In the genomic region with DNA sequence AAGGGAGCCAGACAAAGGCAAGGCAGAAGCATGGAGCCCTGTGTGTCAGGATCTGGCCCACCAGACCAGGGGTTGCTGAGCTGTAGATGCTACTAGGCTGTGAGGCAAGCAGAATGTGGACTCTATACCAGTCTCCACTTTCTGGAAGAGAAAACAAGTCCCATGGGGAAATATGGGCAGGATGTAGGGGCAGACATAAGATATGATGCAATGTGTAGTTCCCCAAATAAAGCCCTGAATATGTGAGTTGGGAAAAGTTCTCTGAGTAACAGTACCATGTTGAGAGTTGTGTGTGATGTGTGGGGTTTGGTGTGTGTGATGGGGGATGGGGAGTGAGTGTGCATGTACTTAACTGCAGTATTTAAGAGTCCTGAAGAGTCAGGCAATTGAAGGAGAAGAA, we compare ENCODE assay signal across 17 cellular contexts.
DNase-seq lines count a peak whose midpoint lies in the region; ATAC-seq and TF ChIP-seq lines count a peak whose summit lies in the region.
"Had no signal": no experiment of that assay in that cellular context is flagged by ENCODE, and none has a peak within 500 bp of the region (broad histone marks: within the 10 kb centered on the region; RNA-seq: fewer than 3 reads in every experiment).

No MANE protein-coding gene starts in this region.

- TF ChIP-seq POLR2A in NB4 (IDR thresholded peaks at IDR 0.05; ENCODE audit: extremely low read depth, insufficient read length): no peak

- H3K4me2 ChIP-seq in BLaER1 treated with 17β-estradiol and CSF1 and Interleukin-3, amounts not matched to agents 10 nM and 100 nM: peak overlapping the region; percentile 48 to 75 (median 60)
- H3K4me2 ChIP-seq in neural cell (ENCODE audit: low read length): no peak overlapping the region

- H3K36me3 ChIP-seq in BLaER1 treated with 17β-estradiol and CSF1 and Interleukin-3, amounts not matched to agents 10 nM and 100 nM: no peaks in the 10 kb centered on the region
- no peaks in the 10 kb centered on the region for H3K36me3 ChIP-seq in neural cell (ENCODE audit: insufficient read depth, low read length)
- H3K36me3 ChIP-seq: BE2C had no signal

- H3K27me3 ChIP-seq in BLaER1 treated with 17β-estradiol and CSF1 and Interleukin-3, amounts not matched to agents 10 nM and 100 nM: no peaks in the 10 kb centered on the region
- no peaks in the 10 kb centered on the region for H3K27me3 ChIP-seq in neural cell (ENCODE audit: insufficient read depth, low read depth, low read length)
- H3K27me3 ChIP-seq: BE2C had no signal

- ATAC-seq in HG03439 (IDR thresholded peaks at IDR 0.05; ENCODE audit: unreplicated experiment) (no peak), GM21825 (IDR thresholded peaks at IDR 0.05; ENCODE audit: unreplicated experiment) (no peak), GM21447 (IDR thresholded peaks at IDR 0.05; ENCODE audit: unreplicated experiment) (no peak)
- ATAC-seq: CD8-positive, alpha-beta T cell; GM12878 had no signal

- no peaks in the 10 kb centered on the region for H3K9me3 ChIP-seq in BLaER1 treated with 17β-estradiol and CSF1 and Interleukin-3, amounts not matched to agents 10 nM and 100 nM (replicated peaks in 1 of 11)
- H3K9me3 ChIP-seq in neural cell (ENCODE audit: low read length): no peaks in the 10 kb centered on the region
- H3K9me3 ChIP-seq: BE2C, Caco-2 had no signal

- no peaks in the 10 kb centered on the region for H3K9me2 ChIP-seq in neural cell (ENCODE audit: insufficient read depth, low read length)

- H3K4me1 ChIP-seq in BLaER1 treated with 17β-estradiol and CSF1 and Interleukin-3, amounts not matched to agents 10 nM and 100 nM: peaks cover 8 to 37% (median 27%) of the 10 kb centered on the region in 10 experiments; a peak in 19 of 20 replicates
- H3K4me1 ChIP-seq: BE2C, Caco-2 had no signal

- H3K79me2 ChIP-seq in neural cell (replicated peaks; ENCODE audit: insufficient read depth, low read length): no peaks in the 10 kb centered on the region

- H2AFZ ChIP-seq in neural cell (ENCODE audit: low read depth, low read length): no peak overlapping the region

- no peak overlapping the region for H3K9ac ChIP-seq in BLaER1 treated with 17β-estradiol and CSF1 and Interleukin-3, amounts not matched to agents 10 nM and 100 nM
- no peak overlapping the region for H3K9ac ChIP-seq in neural cell (ENCODE audit: low read length)

- no peaks in the 10 kb centered on the region for H3F3A ChIP-seq in neural cell (ENCODE audit: insufficient read depth, low read length, poor library complexity, severe bottlenecking)

- peak overlapping the region in 5 of 11 experiments; percentile 25 to 50 (median 43); a peak in 8 of 22 replicates for H3K27ac ChIP-seq in BLaER1 treated with 17β-estradiol and CSF1 and Interleukin-3, amounts not matched to agents 10 nM and 100 nM
- H3K27ac ChIP-seq in neural cell (ENCODE audit: low read length): peak overlapping the region; percentile 33

- no peaks in the 10 kb centered on the region for H4K20me1 ChIP-seq in BLaER1 treated with 17β-estradiol and CSF1 and Interleukin-3, amounts not matched to agents 10 nM and 100 nM
- no peaks in the 10 kb centered on the region for H4K20me1 ChIP-seq in neural cell (ENCODE audit: insufficient read depth)

- no peak for TF ChIP-seq CTCF in NB4 (IDR thresholded peaks at IDR 0.05; ENCODE audit: low read depth, low read length)
- no peak for TF ChIP-seq CTCF in neural cell (IDR thresholded peaks at IDR 0.05; ENCODE audit: poor library complexity, severe bottlenecking)

- DNase-seq in NB4 (ENCODE audit: low read depth): peak; percentile 78
- DNase-seq: 8988T; ACHN; BE2C; C1 segment of cervical spinal cord; Caco-2; Calu3; CD4-positive, alpha-beta T cell; CD8-positive, alpha-beta T cell; DMS79 treated with DMSO at 0.1 percent for 48 hours; GF-D8 had no signal

- TF ChIP-seq EP300 in neural cell (conservative IDR thresholded peaks at IDR 0.05; ENCODE audit: poor library complexity, severe bottlenecking): no peak

- TF ChIP-seq RAD21 in neural cell (conservative IDR thresholded peaks at IDR 0.05): no peak

- H3K4me3 ChIP-seq in BLaER1 treated with 17β-estradiol and CSF1 and Interleukin-3, amounts not matched to agents 10 nM and 100 nM: no peak overlapping the region
- H3K4me3 ChIP-seq in NB4 (ENCODE audit: low read depth, low read length) (no peak overlapping the region), neural cell (ENCODE audit: low read length) (no peak overlapping the region)
- H3K4me3 ChIP-seq: GM12878 had no signal

TF ChIP-seq in neural cell, 6 proteins besides CTCF, POLR2A, EP300 and RAD21:
- TF ChIP-seq SMC3 (conservative IDR thresholded peaks at IDR 0.05; ENCODE audit: poor library complexity) (no peak), POLR2AphosphoS5 (IDR thresholded peaks at IDR 0.05) (no peak), EZH2 (IDR thresholded peaks at IDR 0.05; ENCODE audit: borderline replicate concordance, insufficient read depth, low read length, poor library complexity, severe bottlenecking) (no peak), TAF1 (IDR thresholded peaks at IDR 0.05; ENCODE audit: low read depth) (no peak), MXI1 (conservative IDR thresholded peaks at IDR 0.05; ENCODE audit: poor library complexity, severe bottlenecking) (no peak)
- TF ChIP-seq, protein P1, sequence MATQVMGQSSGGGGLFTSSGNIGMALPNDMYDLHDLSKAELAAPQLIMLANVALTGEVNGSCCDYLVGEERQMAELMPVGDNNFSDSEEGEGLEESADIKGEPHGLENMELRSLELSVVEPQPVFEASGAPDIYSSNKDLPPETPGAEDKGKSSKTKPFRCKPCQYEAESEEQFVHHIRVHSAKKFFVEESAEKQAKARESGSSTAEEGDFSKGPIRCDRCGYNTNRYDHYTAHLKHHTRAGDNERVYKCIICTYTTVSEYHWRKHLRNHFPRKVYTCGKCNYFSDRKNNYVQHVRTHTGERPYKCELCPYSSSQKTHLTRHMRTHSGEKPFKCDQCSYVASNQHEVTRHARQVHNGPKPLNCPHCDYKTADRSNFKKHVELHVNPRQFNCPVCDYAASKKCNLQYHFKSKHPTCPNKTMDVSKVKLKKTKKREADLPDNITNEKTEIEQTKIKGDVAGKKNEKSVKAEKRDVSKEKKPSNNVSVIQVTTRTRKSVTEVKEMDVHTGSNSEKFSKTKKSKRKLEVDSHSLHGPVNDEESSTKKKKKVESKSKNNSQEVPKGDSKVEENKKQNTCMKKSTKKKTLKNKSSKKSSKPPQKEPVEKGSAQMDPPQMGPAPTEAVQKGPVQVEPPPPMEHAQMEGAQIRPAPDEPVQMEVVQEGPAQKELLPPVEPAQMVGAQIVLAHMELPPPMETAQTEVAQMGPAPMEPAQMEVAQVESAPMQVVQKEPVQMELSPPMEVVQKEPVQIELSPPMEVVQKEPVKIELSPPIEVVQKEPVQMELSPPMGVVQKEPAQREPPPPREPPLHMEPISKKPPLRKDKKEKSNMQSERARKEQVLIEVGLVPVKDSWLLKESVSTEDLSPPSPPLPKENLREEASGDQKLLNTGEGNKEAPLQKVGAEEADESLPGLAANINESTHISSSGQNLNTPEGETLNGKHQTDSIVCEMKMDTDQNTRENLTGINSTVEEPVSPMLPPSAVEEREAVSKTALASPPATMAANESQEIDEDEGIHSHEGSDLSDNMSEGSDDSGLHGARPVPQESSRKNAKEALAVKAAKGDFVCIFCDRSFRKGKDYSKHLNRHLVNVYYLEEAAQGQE (IDR thresholded peaks at IDR 0.05; ENCODE audit: borderline replicate concordance): no peak
